10 cellular contexts compared by ENCODE assay signal in genomic region chr9:133873006-133873780, GRCh38.
A peak's percentile ranks its signal among the peaks of the same experiment; 100 is the strongest.
DNase-seq lines count a peak whose midpoint lies in the region; ATAC-seq and TF ChIP-seq lines count a peak whose summit lies in the region.
"Had no signal": no experiment of that assay in that cellular context is flagged by ENCODE, and none has a peak within 500 bp of the region (broad histone marks: within the 10 kb centered on the region; RNA-seq: fewer than 3 reads in every experiment).

No MANE protein-coding gene starts in this region.

- H3K27ac Mint-ChIP-seq in chondrocyte (ENCODE audit: unreplicated experiment), result peak overlapping the region; percentile 91

- H3K4me1 ChIP-seq in trophoblast cell (ENCODE audit: control insufficient read depth in 1 of 2, insufficient read depth in 2 of 2, low read length in 2 of 2), result peaks cover 67 to 74% of the 10 kb centered on the region in 2 experiments
- H3K4me1 ChIP-seq in ovary (ENCODE audit: insufficient read depth), result no peaks in the 10 kb centered on the region

- no peak for TF ChIP-seq POLR2A in ovary (IDR thresholded peaks at IDR 0.05)

- no peak overlapping the region for H3K4me3 Mint-ChIP-seq in chondrocyte (ENCODE audit: unreplicated experiment)

- no CpG with 5 or more reads among the region's 18 CpGs for WGBS in trophoblast cell (ENCODE audit: extremely low coverage, insufficient coverage, insufficient read length)
- WGBS in ovary, 3 donors, result 78 to 86% (median 79%) methylated on average over 18 of the region's 18 CpGs

- no peak overlapping the region for H3K4me3 ChIP-seq in trophoblast cell (ENCODE audit: low read depth, low read length)
- no peak overlapping the region for H3K4me3 ChIP-seq in ovary

- H3K4ac ChIP-seq in trophoblast cell (ENCODE audit: low read depth, low read length), result peak overlapping the region; percentile 97

- no peaks in the 10 kb centered on the region for H3K36me3 Mint-ChIP-seq in chondrocyte (ENCODE audit: low read depth)

- H3K79me2 ChIP-seq in trophoblast cell (ENCODE audit: control insufficient read depth, insufficient read depth, low read length, poor library complexity), result peaks cover 62% of the 10 kb centered on the region

- H3K4me1 Mint-ChIP-seq in chondrocyte (ENCODE audit: low read depth), result peaks cover 54% of the 10 kb centered on the region

- H3K36me3 ChIP-seq in trophoblast cell (ENCODE audit: control insufficient read depth in 1 of 2, insufficient read depth in 2 of 2, low read length in 2 of 2) (peaks cover 3 to 15% of the 10 kb centered on the region in 2 experiments), ovary (no peaks in the 10 kb centered on the region)

- H4K12ac ChIP-seq in trophoblast cell (ENCODE audit: low read depth, low read length), result peak overlapping the region; percentile 84

- H3K9me3 ChIP-seq in trophoblast cell (ENCODE audit: insufficient read depth, low read depth, low read length) (peaks cover 4% of the 10 kb centered on the region), ovary (no peaks in the 10 kb centered on the region)

- peak overlapping the region; percentile 99 for H2AK5ac ChIP-seq in trophoblast cell (ENCODE audit: low read length)

- peak overlapping the region; percentile 90 for H2AFZ ChIP-seq in trophoblast cell (ENCODE audit: insufficient read depth, low read length, poor library complexity)

- peak overlapping the region; percentile 100 for H3K14ac ChIP-seq in trophoblast cell (ENCODE audit: low read length)

- H3K18ac ChIP-seq in trophoblast cell (ENCODE audit: low read length), result peak overlapping the region; percentile 100

- peak overlapping the region; percentile 34 for H3K4me2 ChIP-seq in trophoblast cell (ENCODE audit: low read length)

- peak overlapping the region; percentile 27 for H3K23ac ChIP-seq in trophoblast cell (ENCODE audit: low read length)

- peak overlapping the region; percentile 100 for H2BK5ac ChIP-seq in trophoblast cell (ENCODE audit: low read depth, low read length, poor library complexity)

- H3K9me3 Mint-ChIP-seq in chondrocyte (ENCODE audit: low read depth), result no peaks in the 10 kb centered on the region

- H3K27me3 ChIP-seq in trophoblast cell (ENCODE audit: insufficient read depth, low read length) (no peaks in the 10 kb centered on the region), ovary (no peaks in the 10 kb centered on the region)

- intact Hi-C loops in ovary (cut with DNase I), result no loop called here

- H2BK12ac ChIP-seq in trophoblast cell (ENCODE audit: low read length), result peak overlapping the region; percentile 98

- H4K91ac ChIP-seq in trophoblast cell (ENCODE audit: low read depth, low read length), result peak overlapping the region; percentile 100

- peaks cover 77% of the 10 kb centered on the region for H3K79me1 ChIP-seq in trophoblast cell (ENCODE audit: low read length)

- H3K27ac ChIP-seq in trophoblast cell (ENCODE audit: low read depth, low read length) (peak overlapping the region; percentile 100), ovary (no peak overlapping the region)

- TF ChIP-seq CTCF in chondrocyte (IDR thresholded peaks at IDR 0.05) (no peak), ovary (IDR thresholded peaks at IDR 0.05) (no peak)

- TF ChIP-seq EP300 in ovary (IDR thresholded peaks at IDR 0.05), result no peak

- H3K9ac ChIP-seq in trophoblast cell (ENCODE audit: low read length), result peak overlapping the region; percentile 72

- no peaks in the 10 kb centered on the region for H3K27me3 Mint-ChIP-seq in chondrocyte (ENCODE audit: low read depth)

- DNase-seq in Daoy (ENCODE audit: low read depth) (peak; percentile 45), NCI-H524 (lab: John Stamatoyannopoulos, UW) (peak; percentile 96 to 97), chondrocyte (ENCODE audit: low spot score) (no peak), trophoblast cell (peak; percentile 58 to 60), ovary (no peak), CD1c-positive myeloid dendritic cell (ENCODE audit: extremely low spot score) (no peak)
- DNase-seq: activated CD4-positive, alpha-beta T cell treated with anti-CD3 and anti-CD28 coated beads, Interleukin-2, amount 50 U/mL, for 4 hours; NCI-H1048 had no signal

- ATAC-seq in HG03354 (IDR thresholded peaks at IDR 0.05; ENCODE audit: poor library complexity, severe bottlenecking, unreplicated experiment) (no peak), GM21447 (IDR thresholded peaks at IDR 0.05; ENCODE audit: unreplicated experiment) (no peak)

- H2BK120ac ChIP-seq in trophoblast cell (ENCODE audit: insufficient read depth, low read length, poor library complexity), result peak overlapping the region; percentile 100

- H4K8ac ChIP-seq in trophoblast cell (ENCODE audit: low read depth, low read length), result peak overlapping the region; percentile 92

Comparison
In these comparisons a context has a peak if more than half of its experiments do, and no peak if none do; other contexts are left out.
1. DNase-seq: peak in Daoy (single experiment), NCI-H524 (2 of 2) and trophoblast cell (2 of 2); none in chondrocyte (single experiment), ovary (0 of 5) and CD1c-positive myeloid dendritic cell (single experiment).